In the genomic region with DNA sequence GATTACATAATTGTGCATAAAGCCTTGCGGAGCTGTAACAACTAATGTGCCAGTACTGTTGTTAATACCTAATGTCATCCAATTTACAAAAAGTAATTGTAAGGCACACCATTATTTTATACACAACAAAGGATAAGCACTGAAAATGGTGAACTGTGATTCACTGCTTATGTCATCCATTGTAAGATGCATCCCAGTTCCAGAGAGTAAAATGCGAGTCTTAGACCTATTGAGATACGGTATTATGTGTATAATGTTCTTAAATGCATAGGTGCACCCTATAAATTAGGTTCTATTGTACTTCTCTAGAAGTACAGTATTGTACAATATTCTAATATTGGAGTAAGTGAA, we compare ENCODE assay signal across 2 cellular contexts.
TF ChIP-seq lines count a peak whose summit lies in the region.

No MANE protein-coding gene starts in this region.

TF ChIP-seq in K562, 482 proteins besides CTCF, POLR2A, EP300 and RAD21:
- TF ChIP-seq CEBPG (CRISPR knock-in tag; IDR thresholded peaks at IDR 0.05) (no peak), CEBPG (tag; conservative IDR thresholded peaks at IDR 0.05 in 1 of 2, IDR thresholded peaks at IDR 0.05 in 1 of 2) (0 out of 4 replicates have a peak, but pooled peaks of 1 of the 2 experiments have one; percentile 34), SMARCA4 (IDR thresholded peaks at IDR 0.05) (0 out of 2 replicates have a peak, but pooled peaks have one; percentile 10), NR3C1 (CRISPR knock-in tag; IDR thresholded peaks at IDR 0.05) (no peak), KLF1 (tag; IDR thresholded peaks at IDR 0.05) (no peak), SIRT6 (IDR thresholded peaks at IDR 0.05; ENCODE audit: low read depth, low read length) (no peak), FOXK2 (conservative IDR thresholded peaks at IDR 0.05 in 1 of 2, IDR thresholded peaks at IDR 0.05 in 1 of 2; ENCODE audit: low read depth in 2 of 2) (0 out of 4 replicates have a peak, but pooled peaks of 1 of the 2 experiments have one; percentile 4), PYGO2 (tag; IDR thresholded peaks at IDR 0.05) (no peak), ZNF717 (CRISPR knock-in tag; IDR thresholded peaks at IDR 0.05) (no peak)
- TF ChIP-seq, protein P1, sequence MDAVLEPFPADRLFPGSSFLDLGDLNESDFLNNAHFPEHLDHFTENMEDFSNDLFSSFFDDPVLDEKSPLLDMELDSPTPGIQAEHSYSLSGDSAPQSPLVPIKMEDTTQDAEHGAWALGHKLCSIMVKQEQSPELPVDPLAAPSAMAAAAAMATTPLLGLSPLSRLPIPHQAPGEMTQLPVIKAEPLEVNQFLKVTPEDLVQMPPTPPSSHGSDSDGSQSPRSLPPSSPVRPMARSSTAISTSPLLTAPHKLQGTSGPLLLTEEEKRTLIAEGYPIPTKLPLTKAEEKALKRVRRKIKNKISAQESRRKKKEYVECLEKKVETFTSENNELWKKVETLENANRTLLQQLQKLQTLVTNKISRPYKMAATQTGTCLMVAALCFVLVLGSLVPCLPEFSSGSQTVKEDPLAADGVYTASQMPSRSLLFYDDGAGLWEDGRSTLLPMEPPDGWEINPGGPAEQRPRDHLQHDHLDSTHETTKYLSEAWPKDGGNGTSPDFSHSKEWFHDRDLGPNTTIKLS (IDR thresholded peaks at IDR 0.05; ENCODE audit: borderline replicate concordance, low read depth): 0 out of 2 replicates have a peak, but pooled peaks have one; percentile 38
- TF ChIP-seq, protein P2, sequence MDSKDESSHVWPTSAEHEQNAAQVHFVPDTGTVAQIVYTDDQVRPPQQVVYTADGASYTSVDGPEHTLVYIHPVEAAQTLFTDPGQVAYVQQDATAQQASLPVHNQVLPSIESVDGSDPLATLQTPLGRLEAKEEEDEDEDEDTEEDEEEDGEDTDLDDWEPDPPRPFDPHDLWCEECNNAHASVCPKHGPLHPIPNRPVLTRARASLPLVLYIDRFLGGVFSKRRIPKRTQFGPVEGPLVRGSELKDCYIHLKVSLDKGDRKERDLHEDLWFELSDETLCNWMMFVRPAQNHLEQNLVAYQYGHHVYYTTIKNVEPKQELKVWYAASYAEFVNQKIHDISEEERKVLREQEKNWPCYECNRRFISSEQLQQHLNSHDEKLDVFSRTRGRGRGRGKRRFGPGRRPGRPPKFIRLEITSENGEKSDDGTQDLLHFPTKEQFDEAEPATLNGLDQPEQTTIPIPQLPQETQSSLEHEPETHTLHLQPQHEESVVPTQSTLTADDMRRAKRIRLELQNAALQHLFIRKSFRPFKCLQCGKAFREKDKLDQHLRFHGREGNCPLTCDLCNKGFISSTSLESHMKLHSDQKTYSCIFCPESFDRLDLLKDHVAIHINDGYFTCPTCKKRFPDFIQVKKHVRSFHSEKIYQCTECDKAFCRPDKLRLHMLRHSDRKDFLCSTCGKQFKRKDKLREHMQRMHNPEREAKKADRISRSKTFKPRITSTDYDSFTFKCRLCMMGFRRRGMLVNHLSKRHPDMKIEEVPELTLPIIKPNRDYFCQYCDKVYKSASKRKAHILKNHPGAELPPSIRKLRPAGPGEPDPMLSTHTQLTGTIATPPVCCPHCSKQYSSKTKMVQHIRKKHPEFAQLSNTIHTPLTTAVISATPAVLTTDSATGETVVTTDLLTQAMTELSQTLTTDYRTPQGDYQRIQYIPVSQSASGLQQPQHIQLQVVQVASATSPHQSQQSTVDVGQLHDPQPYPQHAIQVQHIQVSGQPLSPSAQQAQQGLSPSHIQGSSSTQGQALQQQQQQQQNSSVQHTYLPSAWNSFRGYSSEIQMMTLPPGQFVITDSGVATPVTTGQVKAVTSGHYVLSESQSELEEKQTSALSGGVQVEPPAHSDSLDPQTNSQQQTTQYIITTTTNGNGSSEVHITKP (IDR thresholded peaks at IDR 0.05; ENCODE audit: partially characterized antibody): no peak

TF ChIP-seq in liver, 16 proteins besides CTCF, POLR2A, EP300 and RAD21:
- TF ChIP-seq, protein P3, sequence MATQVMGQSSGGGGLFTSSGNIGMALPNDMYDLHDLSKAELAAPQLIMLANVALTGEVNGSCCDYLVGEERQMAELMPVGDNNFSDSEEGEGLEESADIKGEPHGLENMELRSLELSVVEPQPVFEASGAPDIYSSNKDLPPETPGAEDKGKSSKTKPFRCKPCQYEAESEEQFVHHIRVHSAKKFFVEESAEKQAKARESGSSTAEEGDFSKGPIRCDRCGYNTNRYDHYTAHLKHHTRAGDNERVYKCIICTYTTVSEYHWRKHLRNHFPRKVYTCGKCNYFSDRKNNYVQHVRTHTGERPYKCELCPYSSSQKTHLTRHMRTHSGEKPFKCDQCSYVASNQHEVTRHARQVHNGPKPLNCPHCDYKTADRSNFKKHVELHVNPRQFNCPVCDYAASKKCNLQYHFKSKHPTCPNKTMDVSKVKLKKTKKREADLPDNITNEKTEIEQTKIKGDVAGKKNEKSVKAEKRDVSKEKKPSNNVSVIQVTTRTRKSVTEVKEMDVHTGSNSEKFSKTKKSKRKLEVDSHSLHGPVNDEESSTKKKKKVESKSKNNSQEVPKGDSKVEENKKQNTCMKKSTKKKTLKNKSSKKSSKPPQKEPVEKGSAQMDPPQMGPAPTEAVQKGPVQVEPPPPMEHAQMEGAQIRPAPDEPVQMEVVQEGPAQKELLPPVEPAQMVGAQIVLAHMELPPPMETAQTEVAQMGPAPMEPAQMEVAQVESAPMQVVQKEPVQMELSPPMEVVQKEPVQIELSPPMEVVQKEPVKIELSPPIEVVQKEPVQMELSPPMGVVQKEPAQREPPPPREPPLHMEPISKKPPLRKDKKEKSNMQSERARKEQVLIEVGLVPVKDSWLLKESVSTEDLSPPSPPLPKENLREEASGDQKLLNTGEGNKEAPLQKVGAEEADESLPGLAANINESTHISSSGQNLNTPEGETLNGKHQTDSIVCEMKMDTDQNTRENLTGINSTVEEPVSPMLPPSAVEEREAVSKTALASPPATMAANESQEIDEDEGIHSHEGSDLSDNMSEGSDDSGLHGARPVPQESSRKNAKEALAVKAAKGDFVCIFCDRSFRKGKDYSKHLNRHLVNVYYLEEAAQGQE (IDR thresholded peaks at IDR 0.05): no peak
- TF ChIP-seq NR2F2 (IDR thresholded peaks at IDR 0.05) (no peak), FOXA2 (IDR thresholded peaks at IDR 0.05) (no peak), RXRA (IDR thresholded peaks at IDR 0.05) (no peak), HNF4A (conservative IDR thresholded peaks at IDR 0.05) (no peak), SP1 (IDR thresholded peaks at IDR 0.05) (no peak), GABPA (IDR thresholded peaks at IDR 0.05 in 1 of 2, conservative IDR thresholded peaks at IDR 0.05 in 1 of 2) (no peak), JUND (IDR thresholded peaks at IDR 0.05) (no peak), HNF4G (IDR thresholded peaks at IDR 0.05) (no peak), FOXA1 (IDR thresholded peaks at IDR 0.05) (no peak), TAF1 (conservative IDR thresholded peaks at IDR 0.05) (no peak), EGR1 (IDR thresholded peaks at IDR 0.05; ENCODE audit: low read depth in 2 of 2) (no peak), YY1 (IDR thresholded peaks at IDR 0.05) (no peak)
- TF ChIP-seq, protein P4, sequence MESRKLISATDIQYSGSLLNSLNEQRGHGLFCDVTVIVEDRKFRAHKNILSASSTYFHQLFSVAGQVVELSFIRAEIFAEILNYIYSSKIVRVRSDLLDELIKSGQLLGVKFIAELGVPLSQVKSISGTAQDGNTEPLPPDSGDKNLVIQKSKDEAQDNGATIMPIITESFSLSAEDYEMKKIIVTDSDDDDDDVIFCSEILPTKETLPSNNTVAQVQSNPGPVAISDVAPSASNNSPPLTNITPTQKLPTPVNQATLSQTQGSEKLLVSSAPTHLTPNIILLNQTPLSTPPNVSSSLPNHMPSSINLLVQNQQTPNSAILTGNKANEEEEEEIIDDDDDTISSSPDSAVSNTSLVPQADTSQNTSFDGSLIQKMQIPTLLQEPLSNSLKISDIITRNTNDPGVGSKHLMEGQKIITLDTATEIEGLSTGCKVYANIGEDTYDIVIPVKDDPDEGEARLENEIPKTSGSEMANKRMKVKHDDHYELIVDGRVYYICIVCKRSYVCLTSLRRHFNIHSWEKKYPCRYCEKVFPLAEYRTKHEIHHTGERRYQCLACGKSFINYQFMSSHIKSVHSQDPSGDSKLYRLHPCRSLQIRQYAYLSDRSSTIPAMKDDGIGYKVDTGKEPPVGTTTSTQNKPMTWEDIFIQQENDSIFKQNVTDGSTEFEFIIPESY (IDR thresholded peaks at IDR 0.05): no peak
- TF ChIP-seq, protein P5, sequence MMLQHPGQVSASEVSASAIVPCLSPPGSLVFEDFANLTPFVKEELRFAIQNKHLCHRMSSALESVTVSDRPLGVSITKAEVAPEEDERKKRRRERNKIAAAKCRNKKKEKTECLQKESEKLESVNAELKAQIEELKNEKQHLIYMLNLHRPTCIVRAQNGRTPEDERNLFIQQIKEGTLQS (IDR thresholded peaks at IDR 0.05): no peak
- TF ChIP-seq, protein P6, sequence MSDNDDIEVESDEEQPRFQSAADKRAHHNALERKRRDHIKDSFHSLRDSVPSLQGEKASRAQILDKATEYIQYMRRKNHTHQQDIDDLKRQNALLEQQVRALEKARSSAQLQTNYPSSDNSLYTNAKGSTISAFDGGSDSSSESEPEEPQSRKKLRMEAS (IDR thresholded peaks at IDR 0.05): no peak
